Comparison of ENCODE assay signal across 18 cellular contexts in genomic region chr5:10468256-10468655, GRCh38. TPM values are rescaled to one million over a fixed set of nuclear protein-coding genes. Genes with fewer than 3 reads are reported as not detected.
A peak's percentile ranks its signal among the peaks of the same experiment; 100 is the strongest.
DNase-seq lines count a peak whose midpoint lies in the region; ATAC-seq and TF ChIP-seq lines count a peak whose summit lies in the region.
"Had no signal": no experiment of that assay in that cellular context is flagged by ENCODE, and none has a peak within 500 bp of the region (broad histone marks: within the 10 kb centered on the region; RNA-seq: fewer than 3 reads in every experiment).

No MANE protein-coding gene starts in this region.

- H3K4ac ChIP-seq in IMR-90 (ENCODE audit: low read depth, low read length): no peak overlapping the region

- TF ChIP-seq POLR2A in IMR-90 (IDR thresholded peaks at IDR 0.05; ENCODE audit: low read depth, low read length): no peak

- H4K91ac ChIP-seq in IMR-90 (ENCODE audit: insufficient read depth, low read depth, low read length): no peak overlapping the region

- TF ChIP-seq CTCF in IMR-90 (conservative IDR thresholded peaks at IDR 0.05; ENCODE audit: low read depth, low read length): no peak
- TF ChIP-seq CTCF in WERI-Rb-1 (IDR thresholded peaks at IDR 0.05; ENCODE audit: low read depth, low read length): no peak
- TF ChIP-seq CTCF in epithelial cell of esophagus (IDR thresholded peaks at IDR 0.05; ENCODE audit: insufficient read depth, low read depth, low read length, missing control alignments): no peak

- H2BK120ac ChIP-seq in IMR-90 (ENCODE audit: low read depth, low read length): no peak overlapping the region

- BruUV-seq in IMR-90 (replicated peaks; lab: Mats Ljungman, UMichigan): no TSS peak

- no peak overlapping the region for H2BK5ac ChIP-seq in IMR-90 (ENCODE audit: low read depth, low read length, poor library complexity, severe bottlenecking)

- WGBS in IMR-90 (ENCODE audit: extremely low coverage in 2 of 2, insufficient read length in 1 of 2), 2 experiments: no CpG with 5 or more reads among the region's 2 CpGs

- in situ Hi-C loops in IMR-90 (cut with MboI; ENCODE audit: low sequenced_read_pairs): loop anchor here (25.0 kb wide), 1 partner anchor 94 kb away; the partner anchor contains the start of gene ANKRD33B

- H4K20me1 ChIP-seq in IMR-90 (ENCODE audit: insufficient read depth, low read length): no peaks in the 10 kb centered on the region

- no peak overlapping the region for H3K23ac ChIP-seq in IMR-90 (ENCODE audit: low read depth, low read length)

- no peak overlapping the region; the same call in 1 of the 2 replicates for H4K5ac ChIP-seq in IMR-90 (ENCODE audit: low read depth, low read length)

- no peak overlapping the region for H2AK9ac ChIP-seq in IMR-90 (replicated peaks; ENCODE audit: low read depth, low read length, poor library complexity)

- peaks cover 2% of the 10 kb centered on the region for H3K9me3 Mint-ChIP-seq in activated CD4-positive, alpha-beta T cell treated with anti-CD3 and anti-CD28 coated beads, Interleukin-2, amount 10 ng/mL, durations not matched to agents 7 days and 5 days
- H3K9me3 Mint-ChIP-seq: T-cell had no signal

- H4K8ac ChIP-seq in IMR-90 (ENCODE audit: low read depth in 2 of 2, low read length in 2 of 2): peak overlapping the region in 1 of 2 experiments; percentile 33; a peak in 2 of 4 replicates

- H3K9ac ChIP-seq in IMR-90 (ENCODE audit: low read depth, low read length): no peak overlapping the region

- CTCF ChIA-PET in IMR-90 (lab: Yijun Ruan, JAX): no interaction called here
- CTCF ChIA-PET in activated CD4-positive, alpha-beta T cell treated with anti-CD3 and anti-CD28 coated beads, Interleukin-2, amount 10 ng/mL, durations not matched to agents 7 days and 5 days (lab: Charles Lee): no interaction called here

- no peak overlapping the region for H3K56ac ChIP-seq in IMR-90 (ENCODE audit: extremely low read depth, insufficient read depth, low read length)

- peaks cover 13% of the 10 kb centered on the region for H3K4me1 Mint-ChIP-seq in activated CD4-positive, alpha-beta T cell treated with anti-CD3 and anti-CD28 coated beads, Interleukin-2, amount 10 ng/mL, durations not matched to agents 7 days and 5 days

- DNase-seq in IMR-90: no peak
- DNase-seq in WERI-Rb-1: no peak
- peak; percentile 32 for DNase-seq in epithelial cell of esophagus (ENCODE audit: low read depth)
- peak; percentile 78 for DNase-seq in renal cortical epithelial cell (ENCODE audit: low read depth)
- no peak for DNase-seq in NCI-H524 (lab: John Stamatoyannopoulos, UW)
- no peak for DNase-seq in SHP77 (lab: John Stamatoyannopoulos, UW)
- no peak for DNase-seq in activated CD4-positive, alpha-beta T cell treated with anti-CD3 and anti-CD28 coated beads, Interleukin-2, amount 10 ng/mL, durations not matched to agents 7 days and 5 days
- DNase-seq: BE2C; Calu3; CD4-positive, alpha-beta memory T cell; DMS53; MG63; NCI-H187; NCI-H69; T-cell had no signal

- H3K4me1 ChIP-seq in IMR-90 (ENCODE audit: control insufficient read depth, insufficient read depth, low read length): peaks cover 12% of the 10 kb centered on the region
- H3K4me1 ChIP-seq: BE2C, HAP-1 had no signal

- no peaks in the 10 kb centered on the region for H3K27me3 Mint-ChIP-seq in activated CD4-positive, alpha-beta T cell treated with anti-CD3 and anti-CD28 coated beads, Interleukin-2, amount 10 ng/mL, durations not matched to agents 7 days and 5 days
- H3K27me3 Mint-ChIP-seq: CD4-positive, alpha-beta memory T cell had no signal

- H3K36me3 ChIP-seq in IMR-90 (ENCODE audit: control insufficient read depth, insufficient read depth, low read length): no peaks in the 10 kb centered on the region
- H3K36me3 ChIP-seq in WERI-Rb-1: no peaks in the 10 kb centered on the region
- H3K36me3 ChIP-seq: BE2C, HAP-1, MG63 had no signal

- no peak for TF ChIP-seq RAD21 in IMR-90 (IDR thresholded peaks at IDR 0.05; ENCODE audit: low read length)

- dilution Hi-C loops in IMR-90 (cut with HindIII; ENCODE audit: low sequenced_read_pairs, unreplicated experiment): no loop called here

- H3K27me3 ChIP-seq in IMR-90 (ENCODE audit: control insufficient read depth, insufficient read depth, low read length): peaks cover under 1% of the 10 kb centered on the region; the same call in 1 of the 2 replicates
- H3K27me3 ChIP-seq in WERI-Rb-1 (ENCODE audit: insufficient read depth, low read depth, severe bottlenecking): no peaks in the 10 kb centered on the region
- H3K27me3 ChIP-seq: BE2C, MG63 had no signal

- peak overlapping the region; percentile 13; the same call in 2 of the 3 replicates for H2BK15ac ChIP-seq in IMR-90 (ENCODE audit: low read depth, low read length)

- ATAC-seq in IMR-90 (ENCODE audit: low read depth): no peak
- no peak for ATAC-seq in GM19035 (IDR thresholded peaks at IDR 0.05; ENCODE audit: unreplicated experiment)

- H3K27ac Mint-ChIP-seq in activated CD4-positive, alpha-beta T cell treated with anti-CD3 and anti-CD28 coated beads, Interleukin-2, amount 10 ng/mL, durations not matched to agents 7 days and 5 days: no peak overlapping the region
- H3K27ac Mint-ChIP-seq: T-cell had no signal

- H3K9me1 ChIP-seq in IMR-90 (ENCODE audit: insufficient read depth, low read length): peaks cover 4% of the 10 kb centered on the region; the same call in 1 of the 2 replicates

- H3K4me3 Mint-ChIP-seq in activated CD4-positive, alpha-beta T cell treated with anti-CD3 and anti-CD28 coated beads, Interleukin-2, amount 10 ng/mL, durations not matched to agents 7 days and 5 days: no peak overlapping the region
- H3K4me3 Mint-ChIP-seq: CD4-positive, alpha-beta memory T cell; T-cell had no signal

- intact Hi-C loops in IMR-90 (cut with micrococcal nuclease): no loop called here

- no peak overlapping the region for H3K4me3 ChIP-seq in IMR-90 (ENCODE audit: insufficient read depth, low read depth, low read length)
- H3K4me3 ChIP-seq in WERI-Rb-1 (ENCODE audit: low read depth, low read length): no peak overlapping the region
- H3K4me3 ChIP-seq in epithelial cell of esophagus (ENCODE audit: low read length): no peak overlapping the region
- H3K4me3 ChIP-seq: HAP-1, MG63, SK-N-MC had no signal

- POLR2A ChIA-PET in IMR-90 (lab: Charles Lee; ENCODE audit: unreplicated experiment): no interaction called here
- POLR2A ChIA-PET in activated CD4-positive, alpha-beta T cell treated with anti-CD3 and anti-CD28 coated beads, Interleukin-2, amount 10 ng/mL, durations not matched to agents 7 days and 5 days (lab: Charles Lee): no interaction called here

- no peak overlapping the region for H2AFZ ChIP-seq in IMR-90 (replicated peaks; ENCODE audit: low read length, poor library complexity)

- H3K27ac ChIP-seq in IMR-90 (ENCODE audit: insufficient read depth, low read length) (no peak overlapping the region), WERI-Rb-1 (peak overlapping the region; percentile 37)
- H3K27ac ChIP-seq: SK-N-MC had no signal

- H2BK20ac ChIP-seq in IMR-90 (ENCODE audit: low read depth, low read length): peak overlapping the region; percentile 32

- H3K9me3 ChIP-seq in IMR-90 (ENCODE audit: control insufficient read depth, insufficient read depth, low read length): no peaks in the 10 kb centered on the region
- H3K9me3 ChIP-seq in WERI-Rb-1 (ENCODE audit: severe bottlenecking): no peaks in the 10 kb centered on the region
- H3K9me3 ChIP-seq: BE2C, HAP-1, MG63 had no signal

- peak overlapping the region; percentile 72; the same call in 1 of the 2 replicates for H3K18ac ChIP-seq in IMR-90 (ENCODE audit: low read depth, low read length)

- no peak overlapping the region for H3K14ac ChIP-seq in IMR-90 (replicated peaks; ENCODE audit: low read depth, low read length)

- no peak overlapping the region for H2AK5ac ChIP-seq in IMR-90 (ENCODE audit: low read depth, low read length)

- H3K79me1 ChIP-seq in IMR-90 (ENCODE audit: low read depth in 1 of 2, low read length in 2 of 2): no peaks in the 10 kb centered on the region

- no peak overlapping the region for H3K4me2 ChIP-seq in IMR-90 (ENCODE audit: low read depth, low read length)

- no peaks in the 10 kb centered on the region for H3K36me3 Mint-ChIP-seq in activated CD4-positive, alpha-beta T cell treated with anti-CD3 and anti-CD28 coated beads, Interleukin-2, amount 10 ng/mL, durations not matched to agents 7 days and 5 days (ENCODE audit: low read depth)

TF ChIP-seq in IMR-90, 13 proteins besides CTCF, POLR2A, EP300 and RAD21 (continues in another document):
- no peak for TF ChIP-seq BHLHE40 (IDR thresholded peaks at IDR 0.05; ENCODE audit: low read depth, low read length)
- TF ChIP-seq USF2 (IDR thresholded peaks at IDR 0.05; ENCODE audit: low read depth, low read length): no peak
- no peak for TF ChIP-seq NFE2L2 (IDR thresholded peaks at IDR 0.05; ENCODE audit: low read depth, low read length)
- TF ChIP-seq SMC3 (IDR thresholded peaks at IDR 0.05; ENCODE audit: low read depth, low read length): no peak
- no peak for TF ChIP-seq FOS (IDR thresholded peaks at IDR 0.05; ENCODE audit: low read depth, low read length)
- TF ChIP-seq CHD1 (IDR thresholded peaks at IDR 0.05; ENCODE audit: low read depth, low read length): no peak
- no peak for TF ChIP-seq MXI1 (IDR thresholded peaks at IDR 0.05; ENCODE audit: borderline replicate concordance, low read depth, low read length)
- no peak for TF ChIP-seq CEBPB (IDR thresholded peaks at IDR 0.05; ENCODE audit: low read depth, low read length)

RNA-seq across cellular contexts. Expression of gene ROPN1L, which starts 26.6 kb away (rescaled TPM):
- 0.28 and 0.36 TPM in 2 replicates for total RNA-seq in IMR-90 (2012; rRNA removed)
- 0.34 and 0.50 TPM in 2 replicates for polyA plus RNA-seq in IMR-90 (2012; rRNA removed)
- polyA plus RNA-seq in IMR-90 (2012; cell fraction: cytosol; rRNA removed): 0.60 and 0.67 TPM in 2 replicates
- 0.73 and 1.1 TPM in 2 replicates for polyA plus RNA-seq in IMR-90 (2012; cell fraction: nucleus; rRNA removed; ENCODE audit: low replicate concordance)
- 3.1 TPM in 1 of 2 replicates, not detected in the other for total RNA-seq in renal cortical epithelial cell
- total RNA-seq in activated CD4-positive, alpha-beta T cell treated with anti-CD3 and anti-CD28 coated beads, Interleukin-2, amount 10 ng/mL, durations not matched to agents 7 days and 5 days: 1 to 10 TPM; 3.1 to 4.1 TPM

Comparison
In these comparisons a context has a peak if more than half of its experiments do, and no peak if none do; other contexts are left out.
1. DNase-seq: peak in epithelial cell of esophagus (single experiment) and renal cortical epithelial cell (single experiment); none in IMR-90 (single experiment), WERI-Rb-1 (single experiment), NCI-H524 (0 of 2), SHP77 (0 of 2) and activated CD4-positive, alpha-beta T cell treated with anti-CD3 and anti-CD28 coated beads, Interleukin-2, amount 10 ng/mL, durations not matched to agents 7 days and 5 days (single experiment).